In the genomic region with DNA sequence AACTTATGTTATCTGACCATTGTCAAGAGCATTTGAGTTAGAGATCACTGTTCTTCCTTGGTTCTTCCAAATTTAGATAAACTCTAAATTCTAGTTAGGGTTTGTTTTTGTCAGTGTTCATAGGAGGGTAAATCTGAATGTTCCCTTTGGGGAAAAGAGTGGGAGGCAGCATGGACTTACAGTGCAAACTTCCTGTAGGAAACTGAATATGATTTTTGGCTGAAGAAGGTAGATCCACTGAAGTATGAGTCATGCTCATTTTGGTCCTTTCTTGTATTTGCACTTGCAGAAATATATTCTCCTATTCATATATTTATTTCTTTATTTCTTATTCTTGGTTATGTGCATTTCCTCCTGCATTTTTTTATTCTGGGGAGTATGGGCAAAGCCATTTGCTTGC, we compare ENCODE assay signal across 23 cellular contexts. TPM values are rescaled to one million over a fixed set of nuclear protein-coding genes. Genes with fewer than 3 reads are reported as not detected.
A peak's percentile ranks its signal among the peaks of the same experiment; 100 is the strongest.
DNase-seq lines count a peak whose midpoint lies in the region; ATAC-seq and TF ChIP-seq lines count a peak whose summit lies in the region.
"Had no signal": no experiment of that assay in that cellular context is flagged by ENCODE, and none has a peak within 500 bp of the region (broad histone marks: within the 10 kb centered on the region; RNA-seq: fewer than 3 reads in every experiment).

No MANE protein-coding gene starts in this region.

- no peaks in the 10 kb centered on the region; the same call in 1 of the 2 replicates for H3K27me3 Mint-ChIP-seq in HFFc6 (ENCODE audit: insufficient read depth)
- H3K27me3 Mint-ChIP-seq: CD4-positive, alpha-beta T cell; CD8-positive, alpha-beta memory T cell had no signal

- TF ChIP-seq CTCF in HFFc6 (IDR thresholded peaks at IDR 0.05) (no peak), fibroblast of pulmonary artery (IDR thresholded peaks at IDR 0.05; ENCODE audit: low read length, missing control alignments) (no peak), GM20000 (IDR thresholded peaks at IDR 0.05; ENCODE audit: extremely low read depth, missing control alignments) (no peak), GM10266 (IDR thresholded peaks at IDR 0.05; ENCODE audit: control insufficient read depth, insufficient read depth, low read depth, missing control alignments) (no peak)

- no peak for ATAC-seq in GM21737 (IDR thresholded peaks at IDR 0.05; ENCODE audit: unreplicated experiment)

- H3K4me3 ChIP-seq in fibroblast of pulmonary artery (replicated peaks; ENCODE audit: low read depth, low read length), result no peak overlapping the region
- H3K4me3 ChIP-seq: A549; BLaER1 treated with 17β-estradiol and CSF1 and Interleukin-3, amounts not matched to agents 10 nM and 100 nM; HAP-1 had no signal

- H3K9me3 Mint-ChIP-seq in HFFc6, result no peaks in the 10 kb centered on the region
- H3K9me3 Mint-ChIP-seq: CD4-positive, alpha-beta T cell had no signal

- in situ Hi-C loops in G401 (cut with HindIII; ENCODE audit: low sequenced_read_pairs), result no loop called here

- peaks cover 97% of the 10 kb centered on the region for H3K4me1 Mint-ChIP-seq in HFFc6 (ENCODE audit: low read depth)
- H3K4me1 Mint-ChIP-seq: CD14-positive monocyte; CD8-positive, alpha-beta memory T cell had no signal

- peaks cover 67% of the 10 kb centered on the region for H3K36me3 Mint-ChIP-seq in HFFc6 (ENCODE audit: low read depth)
- H3K36me3 Mint-ChIP-seq: CD14-positive monocyte; CD8-positive, alpha-beta memory T cell had no signal

- H3K4me3 Mint-ChIP-seq in HFFc6, result no peak overlapping the region
- H3K4me3 Mint-ChIP-seq: CD14-positive monocyte; CD4-positive, alpha-beta T cell; CD8-positive, alpha-beta memory T cell had no signal

- H3K27ac Mint-ChIP-seq in HFFc6, result peak overlapping the region; percentile 11
- H3K27ac Mint-ChIP-seq: CD14-positive monocyte; CD4-positive, alpha-beta T cell; CD8-positive, alpha-beta memory T cell had no signal

- DNase-seq in HFFc6 (no peak), dermis blood vessel endothelial cell (peak; percentile 50), fibroblast of pulmonary artery (ENCODE audit: low read depth) (peak; percentile 19), middle frontal gyrus (ENCODE audit: extremely low spot score, low spot score) (peak; percentile 18), GM20000 (ENCODE audit: low spot score) (no peak), G401 (ENCODE audit: low spot score) (no peak), GM10266 (ENCODE audit: extremely low spot score) (no peak)
- DNase-seq: 8988T; ACHN; AML-193; BE2C; CD4-positive, alpha-beta T cell; CD8-positive, alpha-beta memory T cell; DMS 273 treated with DMSO at 0.1 percent for 48 hours; DMS79; EL; GF-D8; GOT3 had no signal

RNA-seq across cellular contexts. Expression of gene CCDC85A, which starts 27.3 kb away (rescaled TPM):
- total RNA-seq in HFFc6 (2021; fragmentation: NEBNext Ultra II Directional; extraction: Animal tissue kit (Norgen Biotek cat#: 25700)), result 10 to 100 TPM; 25.5 to 39.3 (median 36.9) TPM
- 15.8 and 21.4 TPM in 2 replicates for total RNA-seq in dermis blood vessel endothelial cell
- 0.80 TPM in 1 of 2 replicates, not detected in the other for total RNA-seq in G401 (2014; rRNA removed; shearing (Covaris generic))
- total RNA-seq: CD4-positive, alpha-beta T cell; CD8-positive, alpha-beta memory T cell had no signal

Comparison
In these comparisons a context has a peak if more than half of its experiments do, and no peak if none do; other contexts are left out.
1. DNase-seq: peak in dermis blood vessel endothelial cell (single experiment), fibroblast of pulmonary artery (single experiment) and middle frontal gyrus (single experiment); none in HFFc6 (single experiment), GM20000 (single experiment), G401 (single experiment) and GM10266 (single experiment).